22 cellular contexts compared by ENCODE assay signal in genomic region chr1:6211731-6212130, GRCh38. TPM values are rescaled to one million over a fixed set of nuclear protein-coding genes. Genes with fewer than 3 reads are reported as not detected.
DNase-seq lines count a peak whose midpoint lies in the region; ATAC-seq, FAIRE-seq and TF ChIP-seq lines count a peak whose summit lies in the region.
"Had no signal": no experiment of that assay in that cellular context is flagged by ENCODE, and none has a peak within 500 bp of the region (broad histone marks: within the 10 kb centered on the region; RNA-seq: fewer than 3 reads in every experiment).

No MANE protein-coding gene starts in this region.

- H3K27me3 ChIP-seq in HepG2 (ENCODE audit: control insufficient read depth in 1 of 2, insufficient read depth in 2 of 2, low read length in 2 of 2) (no peaks in the 10 kb centered on the region), right lobe of liver (no peaks in the 10 kb centered on the region), aorta (ENCODE audit: control insufficient read depth in 1 of 2, insufficient read depth in 2 of 2, low read length in 1 of 2) (no peaks in the 10 kb centered on the region), BE2C (no peaks in the 10 kb centered on the region)

- no peak overlapping the region for H3K4me2 ChIP-seq in HepG2 (ENCODE audit: low read depth, low read length)
- H3K4me2 ChIP-seq: A549 had no signal

- no TSS peak for BruUV-seq in HepG2 (replicated peaks; lab: Mats Ljungman, UMichigan)

- no peak overlapping the region for H2AFZ ChIP-seq in HepG2 (ENCODE audit: low read length)
- H2AFZ ChIP-seq: GM23248 had no signal

- WGBS in HepG2 (ENCODE audit: low lambda C conversion rate), result 96% methylated on average over 12 of the region's 16 CpGs
- 100% methylated on average over 2 of the region's 16 CpGs for WGBS in right lobe of liver (ENCODE audit: insufficient coverage, low coverage, low lambda C conversion rate, missing lambda C conversion rate)
- 90 to 91% methylated on average over 14 to 16 of the region's 16 CpGs for WGBS in aorta, 2 donors

- DNase-seq in HepG2 (ENCODE audit: low spot score), result no peak
- DNase-seq in right lobe of liver, result no peak
- DNase-seq in aorta, result no peak
- DNase-seq in BE2C, result no peak
- DNase-seq: AML-193; C1 segment of cervical spinal cord; CD4-positive, CD25-positive, alpha-beta regulatory T cell; CD8-positive, alpha-beta memory T cell; COR-L47; GM23248; IMR-90 had no signal

- in situ Hi-C loops in HepG2 (cut with HindIII; ENCODE audit: extremely low pct_ligation_motif_present, low pct_unique_long_range_greater_than_20kb), result no loop called here

- H3K4me1 ChIP-seq in HepG2 (ENCODE audit: insufficient read depth, low read length), result peaks cover 7% of the 10 kb centered on the region
- no peaks in the 10 kb centered on the region for H3K4me1 ChIP-seq in right lobe of liver
- H3K4me1 ChIP-seq in aorta (ENCODE audit: control insufficient read depth in 1 of 2, insufficient read depth in 2 of 2, low read length in 2 of 2), result no peaks in the 10 kb centered on the region
- no peaks in the 10 kb centered on the region for H3K4me1 ChIP-seq in BE2C

- POLR2A ChIA-PET in HepG2 (lab: Yijun Ruan, JAX), result no interaction called here

- H3K4me3 ChIP-seq in HepG2 (replicated peaks in 1 of 3; ENCODE audit: insufficient read depth in 1 of 3, low read depth in 2 of 3, low read length in 3 of 3) (no peak overlapping the region), right lobe of liver (no peak overlapping the region), aorta (ENCODE audit: low read length in 2 of 2) (no peak overlapping the region), BE2C (ENCODE audit: low read depth, low read length) (no peak overlapping the region)
- H3K4me3 ChIP-seq: A549, GM23248, HAP-1, K562 had no signal

- no peaks in the 10 kb centered on the region for H4K20me1 ChIP-seq in HepG2 (ENCODE audit: insufficient read depth, low read length)

- no peak for ATAC-seq in HepG2
- ATAC-seq in right lobe of liver, result no peak
- ATAC-seq in aorta (ENCODE audit: low FRiP score), result peak; percentile 9
- ATAC-seq: A549, K562 had no signal

- intact Hi-C loops in HepG2 (cut with micrococcal nuclease; ENCODE audit: unreplicated experiment), result no loop called here
- intact Hi-C loops in right lobe of liver (cut with DNase I), result no loop called here
- intact Hi-C loops in aorta (cut with DNase I), result no loop called here

- FAIRE-seq in HepG2 (lab: Jason Lieb, UNC), result no peak
- FAIRE-seq: A549, D721Med, G401.6, GM12892, GM18507, K562 had no signal

- TF ChIP-seq EP300 in HepG2 (IDR thresholded peaks at IDR 0.05; ENCODE audit: low read depth in 2 of 2, low read length in 2 of 2) (no peak), HepG2 (CRISPR knock-in tag; IDR thresholded peaks at IDR 0.05; ENCODE audit: borderline replicate concordance) (no peak)

- no peak for TF ChIP-seq POLR2A in HepG2 (IDR thresholded peaks at IDR 0.05; ENCODE audit: insufficient read depth in 1 of 2, low read depth in 2 of 2, low read length in 2 of 2)
- no peak for TF ChIP-seq POLR2A in right lobe of liver (IDR thresholded peaks at IDR 0.05)

- no peaks in the 10 kb centered on the region for H3K9me3 ChIP-seq in HepG2 (ENCODE audit: low read length)
- H3K9me3 ChIP-seq in right lobe of liver, result no peaks in the 10 kb centered on the region
- H3K9me3 ChIP-seq in aorta (ENCODE audit: control insufficient read depth, low read length), result no peaks in the 10 kb centered on the region
- H3K9me3 ChIP-seq in BE2C, result no peaks in the 10 kb centered on the region
- H3K9me3 ChIP-seq: A549, HAP-1 had no signal

- TF ChIP-seq RAD21 in HepG2 (CRISPR knock-in tag; IDR thresholded peaks at IDR 0.05), result no peak

- CTCF ChIA-PET in HepG2 (lab: Yijun Ruan, JAX; ENCODE audit: low intra/inter-chr PET ratio, low total read pairs), result no interaction called here

- H3K9ac ChIP-seq in HepG2 (ENCODE audit: insufficient read depth, low read depth, low read length), result no peak overlapping the region
- H3K9ac ChIP-seq: GM23248 had no signal

- TF ChIP-seq CTCF in HepG2 (CRISPR knock-in tag; IDR thresholded peaks at IDR 0.05) (no peak), right lobe of liver (IDR thresholded peaks at IDR 0.05) (no peak), BE2C (IDR thresholded peaks at IDR 0.05; ENCODE audit: low read depth, low read length) (no peak)

- H3K27ac ChIP-seq in HepG2 (ENCODE audit: extremely low read length, insufficient read depth, low read length) (no peak overlapping the region), right lobe of liver (no peak overlapping the region), aorta (ENCODE audit: low read depth in 1 of 2, low read length in 2 of 2) (no peak overlapping the region)
- H3K27ac ChIP-seq: 22Rv1, A549, GM23248, HL-60 had no signal

- no peaks in the 10 kb centered on the region for H3K79me2 ChIP-seq in HepG2 (ENCODE audit: insufficient read depth, low read length)

- H3K36me3 ChIP-seq in HepG2 (replicated peaks in 1 of 2; ENCODE audit: control insufficient read depth in 1 of 2, insufficient read depth in 2 of 2, low read length in 2 of 2) (peaks cover 7 to 21% of the 10 kb centered on the region in 2 experiments; a peak in 4 of 5 replicates), right lobe of liver (no peaks in the 10 kb centered on the region), aorta (ENCODE audit: control insufficient read depth in 1 of 2, insufficient read depth in 2 of 2, low read length in 1 of 2) (no peaks in the 10 kb centered on the region), BE2C (peaks cover 4% of the 10 kb centered on the region)

RNA-seq across cellular contexts. Expression of gene RNF207, which starts 5.8 kb away (rescaled TPM):
- total RNA-seq in HepG2 (2016; rRNA removed; fragmentation: Illumina TruSeq; extraction: Trizol) (1.7 and 9.8 TPM in 2 replicates), right lobe of liver (10 to 100 TPM in 5 of 6 experiments, 1 to 10 TPM in 1; 8.4 to 20.5 (median 14.4) TPM), aorta (10 to 100 TPM; 13.2 to 31.4 TPM)
- total RNA-seq in HepG2 (2016; cell fraction: cytosol; rRNA removed; fragmentation: Illumina TruSeq; extraction: Trizol; ENCODE audit: low read depth), result 2.0 and 3.0 TPM in 2 replicates
- total RNA-seq in HepG2 (2016; cell fraction: insoluble cytoplasmic fraction; rRNA removed; fragmentation: Illumina TruSeq; extraction: Trizol), result 2.1 and 8.9 TPM in 2 replicates
- 2.4 and 2.5 TPM in 2 replicates for total RNA-seq in HepG2 (2016; cell fraction: membrane; rRNA removed; fragmentation: Illumina TruSeq; extraction: Trizol)
- total RNA-seq in HepG2 (2016; cell fraction: nucleus; rRNA removed; fragmentation: Illumina TruSeq; extraction: Trizol), result 14.8 and 17.7 TPM in 2 replicates
- polyA plus RNA-seq in HepG2 (2011; rRNA removed) (15.9 and 17.9 TPM in 2 replicates), aorta (10 to 100 TPM in 1 of 2 donors, 1 to 10 TPM in 1; 1.5 to 15.8 TPM)
- polyA plus RNA-seq in HepG2 (2011; cell fraction: cytosol; rRNA removed), result 3.1 and 5.5 TPM in 2 replicates
- polyA plus RNA-seq in HepG2 (2011; cell fraction: nucleus; rRNA removed), result 282 and 411 TPM in 2 replicates
- 3.9 and 4.0 TPM in 2 replicates for polyA plus RNA-seq in HepG2 (2012)
- 0.45 and 0.62 TPM in 2 replicates for polyA plus RNA-seq in HepG2 (2016; cell fraction: cytosol; fragmentation: Illumina TruSeq; extraction: Trizol; ENCODE audit: low read depth)
- polyA plus RNA-seq in HepG2 (2016; cell fraction: insoluble cytoplasmic fraction; fragmentation: Illumina TruSeq; extraction: Trizol; ENCODE audit: low read depth), result 1.8 and 3.9 TPM in 2 replicates
- polyA plus RNA-seq in HepG2 (2016; cell fraction: membrane; fragmentation: Illumina TruSeq; extraction: Trizol; ENCODE audit: low read depth), result 0.85 and 1.2 TPM in 2 replicates
- polyA plus RNA-seq in HepG2 (2016; cell fraction: nucleus; fragmentation: Illumina TruSeq; extraction: Trizol; ENCODE audit: insufficient read depth, low read depth), result 47.0 and 48.9 TPM in 2 replicates
- 16.5 and 27.5 TPM in 2 replicates for polyA minus RNA-seq in HepG2 (2011; rRNA and poly(A)+ RNA removed; ENCODE audit: low replicate concordance)
- 2.5 TPM in 2 replicates for polyA minus RNA-seq in HepG2 (2011; cell fraction: cytosol; rRNA and poly(A)+ RNA removed)
- 30.0 and 38.2 TPM in 2 replicates for polyA minus RNA-seq in HepG2 (2011; cell fraction: nucleus; rRNA and poly(A)+ RNA removed)
- polyA plus RNA-seq in BE2C (2012; ENCODE audit: insufficient read depth, insufficient read length, low read depth), result 19.9 TPM

RNA-seq across cellular contexts. Expression of gene RPL22, which starts 12.3 kb away (rescaled TPM):
- 545 and 787 TPM in 2 replicates for total RNA-seq in HepG2 (2016; rRNA removed; fragmentation: Illumina TruSeq; extraction: Trizol)
- 342 and 387 TPM in 2 replicates for total RNA-seq in HepG2 (2016; cell fraction: cytosol; rRNA removed; fragmentation: Illumina TruSeq; extraction: Trizol; ENCODE audit: low read depth)
- total RNA-seq in HepG2 (2016; cell fraction: insoluble cytoplasmic fraction; rRNA removed; fragmentation: Illumina TruSeq; extraction: Trizol), result 525 and 788 TPM in 2 replicates
- total RNA-seq in HepG2 (2016; cell fraction: membrane; rRNA removed; fragmentation: Illumina TruSeq; extraction: Trizol), result 707 and 829 TPM in 2 replicates
- total RNA-seq in HepG2 (2016; cell fraction: nucleus; rRNA removed; fragmentation: Illumina TruSeq; extraction: Trizol), result 180 and 186 TPM in 2 replicates
- 146 and 214 TPM in 2 replicates for polyA plus RNA-seq in HepG2 (2011; rRNA removed)
- 92.5 and 127 TPM in 2 replicates for polyA plus RNA-seq in HepG2 (2011; cell fraction: cytosol; rRNA removed)
- 29.2 and 40.5 TPM in 2 replicates for polyA plus RNA-seq in HepG2 (2011; cell fraction: nucleus; rRNA removed)
- polyA plus RNA-seq in HepG2 (2012), result 1,228 and 1,771 TPM in 2 replicates
- 1,048 and 1,064 TPM in 2 replicates for polyA plus RNA-seq in HepG2 (2016; cell fraction: cytosol; fragmentation: Illumina TruSeq; extraction: Trizol; ENCODE audit: low read depth)
- 1,078 and 1,177 TPM in 2 replicates for polyA plus RNA-seq in HepG2 (2016; cell fraction: insoluble cytoplasmic fraction; fragmentation: Illumina TruSeq; extraction: Trizol; ENCODE audit: low read depth)
- 1,296 and 1,373 TPM in 2 replicates for polyA plus RNA-seq in HepG2 (2016; cell fraction: membrane; fragmentation: Illumina TruSeq; extraction: Trizol; ENCODE audit: low read depth)
- polyA plus RNA-seq in HepG2 (2016; cell fraction: nucleus; fragmentation: Illumina TruSeq; extraction: Trizol; ENCODE audit: insufficient read depth, low read depth), result 473 and 475 TPM in 2 replicates
- polyA minus RNA-seq in HepG2 (2011; rRNA and poly(A)+ RNA removed; ENCODE audit: low replicate concordance), result 12.9 and 31.5 TPM in 2 replicates
- 48.1 and 62.3 TPM in 2 replicates for polyA minus RNA-seq in HepG2 (2011; cell fraction: cytosol; rRNA and poly(A)+ RNA removed)
- 53.2 and 59.9 TPM in 2 replicates for polyA minus RNA-seq in HepG2 (2011; cell fraction: nucleus; rRNA and poly(A)+ RNA removed)
- total RNA-seq in right lobe of liver, result 100 to 1,000 TPM in 4 of 6 experiments, 10 to 100 TPM in 2; 45.4 to 156 (median 134) TPM
- total RNA-seq in aorta, result 100 to 1,000 TPM; 309 to 335 TPM
- 100 to 1,000 TPM; 370 to 547 TPM for polyA plus RNA-seq in aorta
- polyA plus RNA-seq in BE2C (2012; ENCODE audit: insufficient read depth, insufficient read length, low read depth), result 260 TPM

RNA-seq across cellular contexts. Expression of gene ICMT, which starts 24.0 kb away (rescaled TPM):
- total RNA-seq in HepG2 (2016; rRNA removed; fragmentation: Illumina TruSeq; extraction: Trizol) (61.7 and 69.7 TPM in 2 replicates), right lobe of liver (10 to 100 TPM; 15.9 to 28.5 (median 20.4) TPM), aorta (10 to 100 TPM; 49.7 to 55.8 TPM)
- total RNA-seq in HepG2 (2016; cell fraction: cytosol; rRNA removed; fragmentation: Illumina TruSeq; extraction: Trizol; ENCODE audit: low read depth), result 23.7 and 29.8 TPM in 2 replicates
- 60.0 and 68.5 TPM in 2 replicates for total RNA-seq in HepG2 (2016; cell fraction: insoluble cytoplasmic fraction; rRNA removed; fragmentation: Illumina TruSeq; extraction: Trizol)
- total RNA-seq in HepG2 (2016; cell fraction: membrane; rRNA removed; fragmentation: Illumina TruSeq; extraction: Trizol), result 90.0 and 91.4 TPM in 2 replicates
- total RNA-seq in HepG2 (2016; cell fraction: nucleus; rRNA removed; fragmentation: Illumina TruSeq; extraction: Trizol), result 45.6 and 50.8 TPM in 2 replicates
- polyA plus RNA-seq in HepG2 (2011; rRNA removed) (23.1 and 24.6 TPM in 2 replicates), aorta (10 to 100 TPM; 21.2 to 30.8 TPM)
- 23.8 and 31.3 TPM in 2 replicates for polyA plus RNA-seq in HepG2 (2011; cell fraction: cytosol; rRNA removed)
- polyA plus RNA-seq in HepG2 (2011; cell fraction: nucleus; rRNA removed), result 8.9 and 10.8 TPM in 2 replicates
- 26.0 and 27.3 TPM in 2 replicates for polyA plus RNA-seq in HepG2 (2012)
- 38.8 and 46.6 TPM in 2 replicates for polyA plus RNA-seq in HepG2 (2016; cell fraction: cytosol; fragmentation: Illumina TruSeq; extraction: Trizol; ENCODE audit: low read depth)
- 66.5 and 67.0 TPM in 2 replicates for polyA plus RNA-seq in HepG2 (2016; cell fraction: insoluble cytoplasmic fraction; fragmentation: Illumina TruSeq; extraction: Trizol; ENCODE audit: low read depth)
- 87.3 and 91.3 TPM in 2 replicates for polyA plus RNA-seq in HepG2 (2016; cell fraction: membrane; fragmentation: Illumina TruSeq; extraction: Trizol; ENCODE audit: low read depth)
- polyA plus RNA-seq in HepG2 (2016; cell fraction: nucleus; fragmentation: Illumina TruSeq; extraction: Trizol; ENCODE audit: insufficient read depth, low read depth), result 77.9 and 79.1 TPM in 2 replicates
- polyA minus RNA-seq in HepG2 (2011; rRNA and poly(A)+ RNA removed; ENCODE audit: low replicate concordance), result 42.4 and 109 TPM in 2 replicates
- polyA minus RNA-seq in HepG2 (2011; cell fraction: cytosol; rRNA and poly(A)+ RNA removed), result 24.0 and 31.1 TPM in 2 replicates
- polyA minus RNA-seq in HepG2 (2011; cell fraction: nucleus; rRNA and poly(A)+ RNA removed), result 12.5 and 14.2 TPM in 2 replicates
- 25.8 TPM for polyA plus RNA-seq in BE2C (2012; ENCODE audit: insufficient read depth, insufficient read length, low read depth)

RNA-seq across cellular contexts. Expression of gene CHD5, which starts 31.6 kb away (rescaled TPM):
- 0.02 TPM in 1 of 2 replicates, not detected in the other for total RNA-seq in HepG2 (2016; rRNA removed; fragmentation: Illumina TruSeq; extraction: Trizol)
- not detected in 2 replicates for total RNA-seq in HepG2 (2016; cell fraction: cytosol; rRNA removed; fragmentation: Illumina TruSeq; extraction: Trizol; ENCODE audit: low read depth)
- total RNA-seq in HepG2 (2016; cell fraction: insoluble cytoplasmic fraction; rRNA removed; fragmentation: Illumina TruSeq; extraction: Trizol), result 0.11 TPM in 1 of 2 replicates, not detected in the other
- total RNA-seq in HepG2 (2016; cell fraction: membrane; rRNA removed; fragmentation: Illumina TruSeq; extraction: Trizol), result not detected in 2 replicates
- 0.09 TPM in 1 of 2 replicates, not detected in the other for total RNA-seq in HepG2 (2016; cell fraction: nucleus; rRNA removed; fragmentation: Illumina TruSeq; extraction: Trizol)
- polyA plus RNA-seq in HepG2 (2011; rRNA removed), result 0.09 and 0.21 TPM in 2 replicates
- polyA plus RNA-seq in HepG2 (2011; cell fraction: cytosol; rRNA removed), result 0.03 TPM in 1 of 2 replicates, not detected in the other
- 0.42 and 0.51 TPM in 2 replicates for polyA plus RNA-seq in HepG2 (2011; cell fraction: nucleus; rRNA removed)
- polyA plus RNA-seq in HepG2 (2012), result 0.03 and 0.05 TPM in 2 replicates
- not detected in 2 replicates for polyA plus RNA-seq in HepG2 (2016; cell fraction: cytosol; fragmentation: Illumina TruSeq; extraction: Trizol; ENCODE audit: low read depth)
- not detected in 2 replicates for polyA plus RNA-seq in HepG2 (2016; cell fraction: insoluble cytoplasmic fraction; fragmentation: Illumina TruSeq; extraction: Trizol; ENCODE audit: low read depth)
- polyA plus RNA-seq in HepG2 (2016; cell fraction: membrane; fragmentation: Illumina TruSeq; extraction: Trizol; ENCODE audit: low read depth), result not detected in 2 replicates
- 0.10 and 0.29 TPM in 2 replicates for polyA plus RNA-seq in HepG2 (2016; cell fraction: nucleus; fragmentation: Illumina TruSeq; extraction: Trizol; ENCODE audit: insufficient read depth, low read depth)
- 0.10 and 0.56 TPM in 2 replicates for polyA minus RNA-seq in HepG2 (2011; rRNA and poly(A)+ RNA removed; ENCODE audit: low replicate concordance)
- not detected in 2 replicates for polyA minus RNA-seq in HepG2 (2011; cell fraction: cytosol; rRNA and poly(A)+ RNA removed)
- 0.13 and 0.50 TPM in 2 replicates for polyA minus RNA-seq in HepG2 (2011; cell fraction: nucleus; rRNA and poly(A)+ RNA removed)
- not detected for total RNA-seq in right lobe of liver
- total RNA-seq in aorta, result 1 to 10 TPM in 1 of 2 donors, under 1 TPM in 1; 0.24 to 2.5 TPM
- polyA plus RNA-seq in aorta, result under 1 TPM; 0.25 to 0.38 TPM
- 0.52 TPM for polyA plus RNA-seq in BE2C (2012; ENCODE audit: insufficient read depth, insufficient read length, low read depth)
- total RNA-seq: CD4-positive, CD25-positive, alpha-beta regulatory T cell; HT1080 had no signal
- polyA plus RNA-seq: CD4-positive, CD25-positive, alpha-beta regulatory T cell; CD8-positive, alpha-beta memory T cell had no signal

RNA-seq across cellular contexts. Expression of gene HES3, which starts 32.2 kb away (rescaled TPM):
- total RNA-seq in HepG2 (2016; rRNA removed; fragmentation: Illumina TruSeq; extraction: Trizol) (not detected in 2 replicates), right lobe of liver (not detected), aorta (not detected)
- not detected in 2 replicates for total RNA-seq in HepG2 (2016; cell fraction: cytosol; rRNA removed; fragmentation: Illumina TruSeq; extraction: Trizol; ENCODE audit: low read depth)
- not detected in 2 replicates for total RNA-seq in HepG2 (2016; cell fraction: insoluble cytoplasmic fraction; rRNA removed; fragmentation: Illumina TruSeq; extraction: Trizol)
- not detected in 2 replicates for total RNA-seq in HepG2 (2016; cell fraction: membrane; rRNA removed; fragmentation: Illumina TruSeq; extraction: Trizol)
- total RNA-seq in HepG2 (2016; cell fraction: nucleus; rRNA removed; fragmentation: Illumina TruSeq; extraction: Trizol), result not detected in 2 replicates
- polyA plus RNA-seq in HepG2 (2011; rRNA removed) (not detected in 2 replicates), aorta (not detected)
- polyA plus RNA-seq in HepG2 (2011; cell fraction: cytosol; rRNA removed), result not detected in 2 replicates
- not detected in 2 replicates for polyA plus RNA-seq in HepG2 (2011; cell fraction: nucleus; rRNA removed)
- not detected in 2 replicates for polyA plus RNA-seq in HepG2 (2012)
- not detected in 2 replicates for polyA plus RNA-seq in HepG2 (2016; cell fraction: cytosol; fragmentation: Illumina TruSeq; extraction: Trizol; ENCODE audit: low read depth)
- not detected in 2 replicates for polyA plus RNA-seq in HepG2 (2016; cell fraction: insoluble cytoplasmic fraction; fragmentation: Illumina TruSeq; extraction: Trizol; ENCODE audit: low read depth)
- not detected in 2 replicates for polyA plus RNA-seq in HepG2 (2016; cell fraction: membrane; fragmentation: Illumina TruSeq; extraction: Trizol; ENCODE audit: low read depth)
- polyA plus RNA-seq in HepG2 (2016; cell fraction: nucleus; fragmentation: Illumina TruSeq; extraction: Trizol; ENCODE audit: insufficient read depth, low read depth), result not detected in 2 replicates
- not detected in 2 replicates for polyA minus RNA-seq in HepG2 (2011; rRNA and poly(A)+ RNA removed; ENCODE audit: low replicate concordance)
- polyA minus RNA-seq in HepG2 (2011; cell fraction: cytosol; rRNA and poly(A)+ RNA removed), result not detected in 2 replicates
- polyA minus RNA-seq in HepG2 (2011; cell fraction: nucleus; rRNA and poly(A)+ RNA removed), result not detected in 2 replicates
- not detected for polyA plus RNA-seq in BE2C (2012; ENCODE audit: insufficient read depth, insufficient read length, low read depth)
- total RNA-seq: CD4-positive, CD25-positive, alpha-beta regulatory T cell; CD8-positive, alpha-beta memory T cell; GM23248; H4; HT1080; IMR-90; K562 had no signal
- polyA plus RNA-seq: A549; CD4-positive, CD25-positive, alpha-beta regulatory T cell; CD8-positive, alpha-beta memory T cell; GM23248; IMR-90; K562 had no signal
